1 cellular context compared by ENCODE assay signal in genomic region chr6:139308284-139308916, GRCh38.
TF ChIP-seq lines count a peak whose summit lies in the region.

No MANE protein-coding gene starts in this region.

TF ChIP-seq in HepG2, 621 proteins besides CTCF, POLR2A, EP300 and RAD21 (continued from another document):
- TF ChIP-seq MBD4 (IDR thresholded peaks at IDR 0.05; ENCODE audit: borderline replicate concordance, low read length) (no peak), ZC3H4 (CRISPR knock-in tag; IDR thresholded peaks at IDR 0.05; ENCODE audit: borderline replicate concordance) (no peak), ZNF639 (CRISPR knock-in tag; conservative IDR thresholded peaks at IDR 0.05) (no peak), TAF15 (IDR thresholded peaks at IDR 0.05; ENCODE audit: low read depth, low read length, poor library complexity, severe bottlenecking) (no peak), ATRX (CRISPR knock-in tag; IDR thresholded peaks at IDR 0.05; ENCODE audit: borderline replicate concordance) (no peak)
